8 cellular contexts compared by ENCODE assay signal in the genomic region with DNA sequence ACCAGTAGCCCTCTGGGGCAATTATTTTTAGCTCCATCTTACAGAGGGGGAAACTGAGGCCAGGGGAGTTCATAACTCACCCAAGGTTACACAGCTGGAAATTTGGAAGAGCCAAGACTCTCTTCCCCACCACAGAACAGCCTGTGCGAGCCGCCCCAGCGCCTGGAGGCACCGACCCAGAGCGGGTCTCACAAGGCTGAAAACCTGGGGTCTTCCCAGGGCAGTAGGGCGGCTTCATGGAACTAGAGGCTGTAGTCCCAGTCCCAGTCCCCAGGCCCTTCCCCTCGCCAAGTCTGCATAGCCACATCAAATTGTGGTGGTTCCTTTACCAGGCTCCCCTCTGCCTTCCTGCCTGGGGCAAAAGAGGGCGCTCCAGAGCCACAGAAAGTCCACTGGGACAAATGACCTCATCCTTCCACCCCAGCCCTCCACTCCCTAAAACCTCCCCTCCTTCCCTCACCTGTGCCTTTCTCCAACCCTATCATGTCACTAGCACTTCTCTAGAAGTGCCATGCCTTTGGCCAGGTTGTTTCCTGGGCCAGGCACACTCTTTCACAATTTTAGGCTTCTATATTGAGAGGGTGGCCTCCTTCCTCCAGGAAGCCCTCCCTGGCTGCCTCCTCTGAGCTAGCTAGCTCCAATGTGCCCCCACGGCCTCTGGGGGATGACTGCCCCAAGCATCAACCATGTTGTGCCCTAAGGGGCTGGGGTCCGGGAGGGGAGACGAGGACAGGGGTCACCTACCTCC. TPM values are rescaled to one million over a fixed set of nuclear protein-coding genes. Genes with fewer than 3 reads are reported as not detected.
A peak's percentile ranks its signal among the peaks of the same experiment; 100 is the strongest.
DNase-seq lines count a peak whose midpoint lies in the region; ATAC-seq and TF ChIP-seq lines count a peak whose summit lies in the region.

No MANE protein-coding gene starts in this region.

- POLR2A ChIA-PET in BJ (lab: Charles Lee), result interaction anchor here (1.4 to 1.8 kb wide), 2 partner anchors 15 to 17 kb away, joined by 9 to 16 read pairs; a partner anchor contains a TSS

- H3K4me1 Mint-ChIP-seq in chondrocyte (ENCODE audit: low read depth), result peaks cover 69% of the 10 kb centered on the region

- no peaks in the 10 kb centered on the region for H3K9me3 Mint-ChIP-seq in chondrocyte (ENCODE audit: low read depth)

- TF ChIP-seq CTCF in BJ (IDR thresholded peaks at IDR 0.05; ENCODE audit: insufficient read depth, low read depth, low read length), result peak; percentile 83
- TF ChIP-seq CTCF in chondrocyte (IDR thresholded peaks at IDR 0.05), result peak; percentile 88

- H3K36me3 Mint-ChIP-seq in chondrocyte (ENCODE audit: low read depth), result no peaks in the 10 kb centered on the region

- CTCF ChIA-PET in BJ (lab: Yijun Ruan, JAX), result interaction anchor here (0.6 to 16.8 kb wide), 16 partner anchors 15 to 360 kb away, joined by 3 to 551 read pairs (median 4); a partner anchor contains a TSS

- H3K36me3 ChIP-seq in BJ (ENCODE audit: control insufficient read depth, insufficient read depth, low read length), result no peaks in the 10 kb centered on the region

- peak overlapping the region; percentile 33 for H3K4me3 ChIP-seq in BJ (ENCODE audit: low read depth, low read length)

- DNase-seq in BJ (ENCODE audit: low read depth), result no peak
- DNase-seq in HK-2 (ENCODE audit: unreplicated experiment), result peak; percentile 71
- peak; percentile 65 for DNase-seq in T1000 (lab: John Stamatoyannopoulos, UW)
- DNase-seq in chondrocyte (ENCODE audit: low spot score), result no peak
- DNase-seq in left colon, result peak; percentile 76 to 87
- DNase-seq in stimulated activated CD4-positive, alpha-beta T cell treated with anti-CD3 and anti-CD28 coated beads, Interleukin-4, amount 100 ng/mL, for 4 hours, result peak; percentile 26 to 36
- DNase-seq in COR-L47 (lab: John Stamatoyannopoulos, UW), result no peak

- ATAC-seq in left colon (peak; percentile 75), GM19395 (IDR thresholded peaks at IDR 0.05; ENCODE audit: unreplicated experiment) (no peak)

- H3K4me3 Mint-ChIP-seq in chondrocyte (ENCODE audit: unreplicated experiment), result peak overlapping the region; percentile 47

- no peaks in the 10 kb centered on the region for H3K27me3 ChIP-seq in BJ (ENCODE audit: control insufficient read depth, insufficient read depth, low read length)

- H3K27me3 Mint-ChIP-seq in chondrocyte (ENCODE audit: low read depth), result no peaks in the 10 kb centered on the region

- intact Hi-C loops in left colon (cut with DNase I, micrococcal nuclease), result no loop called here

- H3K27ac Mint-ChIP-seq in chondrocyte (ENCODE audit: unreplicated experiment), result peak overlapping the region; percentile 99

RNA-seq across cellular contexts. Expression of a gene that starts 15.2 kb away (rescaled TPM):
- polyA plus RNA-seq in BJ (2011; rRNA removed), result 19.1 and 36.3 TPM in 2 replicates
- 17.2 and 25.5 TPM in 2 replicates for polyA minus RNA-seq in BJ (2011; rRNA and poly(A)+ RNA removed)
- total RNA-seq in chondrocyte (155 to 167 TPM (median 156 TPM) in 3 replicates), left colon (10 to 100 TPM; 52.2 to 64.1 TPM)

RNA-seq across cellular contexts. Expression of a gene that starts 25.9 kb away (rescaled TPM):
- polyA plus RNA-seq in BJ (2011; rRNA removed), result 2.3 and 4.5 TPM in 2 replicates
- polyA minus RNA-seq in BJ (2011; rRNA and poly(A)+ RNA removed), result 3.6 and 3.9 TPM in 2 replicates
- total RNA-seq in chondrocyte (7.0 to 14.2 TPM (median 13.5 TPM) in 3 replicates), left colon (10 to 100 TPM; 64.1 to 66.4 TPM)

RNA-seq across cellular contexts. Expression of a gene that starts 34.8 kb away (rescaled TPM):
- polyA plus RNA-seq in BJ (2011; rRNA removed), result not detected in 2 replicates
- not detected in 2 replicates for polyA minus RNA-seq in BJ (2011; rRNA and poly(A)+ RNA removed)
- not detected in 3 replicates for total RNA-seq in chondrocyte
- total RNA-seq in left colon, result 10 to 100 TPM; 42.9 to 44.5 TPM

RNA-seq across cellular contexts. Expression of a gene that starts 58.9 kb away (rescaled TPM):
- polyA plus RNA-seq in BJ (2011; rRNA removed), result not detected in 2 replicates
- not detected in 2 replicates for polyA minus RNA-seq in BJ (2011; rRNA and poly(A)+ RNA removed)
- total RNA-seq in chondrocyte (1.1 to 2.1 TPM (median 1.2 TPM) in 3 replicates), left colon (10 to 100 TPM; 10.4 to 11.2 TPM)

Comparison
In these comparisons a context has a peak if more than half of its experiments do, and no peak if none do; other contexts are left out.
1. DNase-seq: peak in HK-2 (single experiment), T1000 (single experiment), left colon (2 of 2) and stimulated activated CD4-positive, alpha-beta T cell treated with anti-CD3 and anti-CD28 coated beads, Interleukin-4, amount 100 ng/mL, for 4 hours (2 of 2); none in BJ (single experiment), chondrocyte (single experiment) and COR-L47 (single experiment).
2. RNA of a gene that starts 34.8 kb away (total RNA-seq): 42.9 to 44.5 TPM in left colon; not detected in chondrocyte; every median in the first group is over 10 times any median in the second.